ENCODE assay signal across 8 cellular contexts in genomic region chr1:120415492-120415931, GRCh38. TPM values are rescaled to one million over a fixed set of nuclear protein-coding genes. Genes with fewer than 3 reads are reported as not detected.
DNase-seq lines count a peak whose midpoint lies in the region; ATAC-seq and TF ChIP-seq lines count a peak whose summit lies in the region.
"Not testable (repeated sequence)": the region's sequence is repeated elsewhere in the genome, so short reads cannot be mapped to it uniquely, and the experiment has no call there.

No MANE protein-coding gene starts in this region.

- not testable (repeated sequence) for TF ChIP-seq EP300 in suprapubic skin (IDR thresholded peaks at IDR 0.05)

- H3K4me3 ChIP-seq in WERI-Rb-1 (ENCODE audit: low read depth, low read length), result peak overlapping the region; percentile 62
- peak overlapping the region; percentile 63 for H3K4me3 ChIP-seq in brain microvascular endothelial cell (ENCODE audit: low read depth, low read length)
- H3K4me3 ChIP-seq in left ventricle myocardium inferior, result peak overlapping the region; percentile 73
- peak overlapping the region; percentile 60 for H3K4me3 ChIP-seq in suprapubic skin

- H3K27ac ChIP-seq in WERI-Rb-1, result peak overlapping the region; percentile 29
- H3K27ac ChIP-seq in brain microvascular endothelial cell, result not testable (repeated sequence)
- peak overlapping the region; percentile 68 for H3K27ac ChIP-seq in left ventricle myocardium inferior (replicated peaks)
- H3K27ac ChIP-seq in suprapubic skin, result peak overlapping the region; percentile 57

- DNase-seq in G401 (ENCODE audit: low spot score), result peak; percentile 62
- DNase-seq in NCI-H2107 treated with DMSO at 0.1 percent for 48 hours (lab: John Stamatoyannopoulos, UW; ENCODE audit: unreplicated experiment), result peak; percentile 2
- peak; percentile 22 for DNase-seq in WERI-Rb-1
- DNase-seq in brain microvascular endothelial cell, result peak; percentile 49
- not testable (repeated sequence) for DNase-seq in left ventricle myocardium inferior
- peak; percentile 23 for DNase-seq in omental fat pad (ENCODE audit: low spot score)
- DNase-seq in suprapubic skin (ENCODE audit: low spot score in 2 of 2), result peak in 1 of 2 donors; percentile 65

- peak in 1 of 2 donors; percentile 35 for TF ChIP-seq POLR2A in suprapubic skin (IDR thresholded peaks at IDR 0.05)

- intact Hi-C loops in left ventricle myocardium inferior (cut with micrococcal nuclease), result not testable (repeated sequence)

- in situ Hi-C loops in G401 (cut with HindIII; ENCODE audit: low sequenced_read_pairs); brain microvascular endothelial cell (cut with HindIII; ENCODE audit: low pct_ligation_motif_present, low sequenced_read_pairs): not testable (repeated sequence)

- not testable (repeated sequence) for H3K36me3 ChIP-seq in WERI-Rb-1; brain microvascular endothelial cell (replicated peaks); left ventricle myocardium inferior; suprapubic skin

- not testable (repeated sequence) for TF ChIP-seq CTCF in WERI-Rb-1 (IDR thresholded peaks at IDR 0.05; ENCODE audit: low read depth, low read length); brain microvascular endothelial cell (IDR thresholded peaks at IDR 0.05; ENCODE audit: low read depth, low read length, missing control alignments); left ventricle myocardium inferior (IDR thresholded peaks at IDR 0.05; ENCODE audit: borderline replicate concordance); omental fat pad (IDR thresholded peaks at IDR 0.05); suprapubic skin (IDR thresholded peaks at IDR 0.05)

- 0% methylated on average over 3 of the region's 21 CpGs for WGBS in suprapubic skin

- not testable (repeated sequence) for H3K9me3 ChIP-seq in WERI-Rb-1 (ENCODE audit: severe bottlenecking); left ventricle myocardium inferior (replicated peaks); suprapubic skin

- not testable (repeated sequence) for H3K27me3 ChIP-seq in WERI-Rb-1 (ENCODE audit: insufficient read depth, low read depth, severe bottlenecking); brain microvascular endothelial cell (replicated peaks); left ventricle myocardium inferior (ENCODE audit: low read depth); suprapubic skin

- ATAC-seq in HG02840 (IDR thresholded peaks at IDR 0.05; ENCODE audit: low FRiP score, unreplicated experiment), result peak; percentile 24
- peak; percentile 92 for ATAC-seq in omental fat pad (ENCODE audit: low FRiP score)

- not testable (repeated sequence) for H3K4me1 ChIP-seq in left ventricle myocardium inferior, suprapubic skin

RNA-seq across cellular contexts. Expression of gene NBPF8, which starts 0.7 kb away (rescaled TPM):
- 5.5 and 6.7 TPM in 2 replicates for total RNA-seq in G401 (2014; rRNA removed; shearing (Covaris generic))
- total RNA-seq in left ventricle myocardium inferior (1.2 TPM), omental fat pad (10 to 100 TPM in 3 of 4 donors, 1 to 10 TPM in 1; 9.7 to 21.5 (median 15.8) TPM), suprapubic skin (10 to 100 TPM; 11.4 to 20.3 (median 12.5) TPM)
